7 cellular contexts compared by ENCODE assay signal in the genomic region with DNA sequence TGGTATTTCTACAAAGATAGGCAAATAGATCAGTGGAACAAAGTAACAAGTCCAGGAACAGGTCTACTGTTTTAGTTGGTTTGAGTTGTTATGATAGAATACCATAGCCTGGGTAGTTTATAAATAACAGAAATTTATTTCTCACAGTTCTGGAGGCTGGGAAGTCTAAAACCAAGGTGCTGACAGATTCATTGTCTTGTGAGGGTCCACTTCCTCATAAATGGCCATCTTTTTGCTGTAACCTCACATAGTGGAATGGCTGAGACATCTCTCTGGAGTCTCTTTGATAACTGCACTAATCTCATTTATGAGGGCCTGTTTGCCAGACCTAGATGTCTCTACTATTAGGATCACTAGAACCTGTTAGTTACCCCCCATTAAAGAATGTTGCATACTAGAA.
"Had no signal": no experiment of that assay in that cellular context is flagged by ENCODE, and none has a peak within 500 bp of the region (broad histone marks: within the 10 kb centered on the region; RNA-seq: fewer than 3 reads in every experiment).

No MANE protein-coding gene starts in this region.

- H3K4me1 ChIP-seq: HAP-1 had no signal

- DNase-seq: GM23248, GOT3, H7, HFFc6, IMR-90, KBM-7 had no signal

- H3K27ac ChIP-seq: GM23248 had no signal

- H3K27ac Mint-ChIP-seq: HFFc6 had no signal

- H3K9me3 Mint-ChIP-seq: HFFc6 had no signal

- H3K4me3 ChIP-seq: GM23248, HAP-1 had no signal

- H2AFZ ChIP-seq: GM23248 had no signal

- H3K36me3 ChIP-seq: HAP-1 had no signal

- H3K9me3 ChIP-seq: HAP-1 had no signal

- H3K9ac ChIP-seq: GM23248 had no signal

- H3K4me3 Mint-ChIP-seq: HFFc6 had no signal
